Comparison of ENCODE assay signal across 1 cellular context in the genomic region with DNA sequence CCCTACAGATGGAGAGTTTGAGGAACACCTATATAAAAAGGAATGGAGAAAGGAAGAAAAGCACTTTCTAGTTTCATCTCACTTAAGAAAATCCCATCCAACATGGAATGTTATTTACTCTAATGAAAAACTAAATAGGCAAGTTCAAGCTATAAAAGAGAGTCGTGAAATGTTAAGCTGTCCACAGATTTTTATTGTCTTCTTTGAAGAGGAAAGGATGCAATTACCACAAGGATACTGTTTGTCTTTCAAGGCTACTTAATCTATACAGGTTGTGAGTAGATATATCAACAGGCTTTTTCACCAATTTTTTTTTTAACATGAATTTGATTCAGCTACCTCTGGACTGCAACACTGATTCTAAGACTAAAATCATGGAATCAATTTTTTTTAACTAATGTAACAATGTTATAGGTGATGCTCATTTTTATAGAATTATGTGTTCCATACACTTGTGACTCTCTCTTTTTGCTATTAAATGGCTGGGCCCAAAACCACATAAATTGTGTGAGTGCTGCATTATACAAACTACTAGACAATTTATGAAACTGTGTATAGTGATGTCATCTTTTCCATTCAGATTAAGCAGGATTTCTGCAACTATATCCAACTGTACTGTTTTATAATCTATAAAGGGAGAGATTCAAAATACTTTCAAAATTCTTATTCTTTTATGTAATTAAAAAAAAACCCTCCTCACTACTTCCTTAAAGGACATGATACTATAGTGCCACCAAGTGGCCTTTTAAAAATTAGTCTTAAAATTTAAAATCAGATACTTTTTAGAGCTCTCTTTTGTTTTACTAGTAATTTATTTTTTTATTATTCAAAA.
TF ChIP-seq lines count a peak whose summit lies in the region.

No MANE protein-coding gene starts in this region.

TF ChIP-seq in HCT116, 20 proteins besides CTCF, POLR2A, EP300 and RAD21 (continued from another document):
- TF ChIP-seq, protein P1, sequence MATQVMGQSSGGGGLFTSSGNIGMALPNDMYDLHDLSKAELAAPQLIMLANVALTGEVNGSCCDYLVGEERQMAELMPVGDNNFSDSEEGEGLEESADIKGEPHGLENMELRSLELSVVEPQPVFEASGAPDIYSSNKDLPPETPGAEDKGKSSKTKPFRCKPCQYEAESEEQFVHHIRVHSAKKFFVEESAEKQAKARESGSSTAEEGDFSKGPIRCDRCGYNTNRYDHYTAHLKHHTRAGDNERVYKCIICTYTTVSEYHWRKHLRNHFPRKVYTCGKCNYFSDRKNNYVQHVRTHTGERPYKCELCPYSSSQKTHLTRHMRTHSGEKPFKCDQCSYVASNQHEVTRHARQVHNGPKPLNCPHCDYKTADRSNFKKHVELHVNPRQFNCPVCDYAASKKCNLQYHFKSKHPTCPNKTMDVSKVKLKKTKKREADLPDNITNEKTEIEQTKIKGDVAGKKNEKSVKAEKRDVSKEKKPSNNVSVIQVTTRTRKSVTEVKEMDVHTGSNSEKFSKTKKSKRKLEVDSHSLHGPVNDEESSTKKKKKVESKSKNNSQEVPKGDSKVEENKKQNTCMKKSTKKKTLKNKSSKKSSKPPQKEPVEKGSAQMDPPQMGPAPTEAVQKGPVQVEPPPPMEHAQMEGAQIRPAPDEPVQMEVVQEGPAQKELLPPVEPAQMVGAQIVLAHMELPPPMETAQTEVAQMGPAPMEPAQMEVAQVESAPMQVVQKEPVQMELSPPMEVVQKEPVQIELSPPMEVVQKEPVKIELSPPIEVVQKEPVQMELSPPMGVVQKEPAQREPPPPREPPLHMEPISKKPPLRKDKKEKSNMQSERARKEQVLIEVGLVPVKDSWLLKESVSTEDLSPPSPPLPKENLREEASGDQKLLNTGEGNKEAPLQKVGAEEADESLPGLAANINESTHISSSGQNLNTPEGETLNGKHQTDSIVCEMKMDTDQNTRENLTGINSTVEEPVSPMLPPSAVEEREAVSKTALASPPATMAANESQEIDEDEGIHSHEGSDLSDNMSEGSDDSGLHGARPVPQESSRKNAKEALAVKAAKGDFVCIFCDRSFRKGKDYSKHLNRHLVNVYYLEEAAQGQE (IDR thresholded peaks at IDR 0.05; ENCODE audit: low read depth), result no peak
- TF ChIP-seq ZFX (IDR thresholded peaks at IDR 0.05), result no peak
- TF ChIP-seq YY1 (IDR thresholded peaks at IDR 0.05; ENCODE audit: extremely low read depth, insufficient replicate concordance, low read depth, low read length), result no peak
- TF ChIP-seq POLR2AphosphoS5 (IDR thresholded peaks at IDR 0.05; ENCODE audit: low read depth, low read length), result no peak
- no peak for TF ChIP-seq CBX3 (IDR thresholded peaks at IDR 0.05; ENCODE audit: low read depth)
- no peak for TF ChIP-seq EGR1 (IDR thresholded peaks at IDR 0.05; ENCODE audit: low read depth)
- TF ChIP-seq SP1 (IDR thresholded peaks at IDR 0.05; ENCODE audit: low read depth), result no peak
- TF ChIP-seq EZH2phosphoT487 (IDR thresholded peaks at IDR 0.05; ENCODE audit: borderline replicate concordance), result no peak
- TF ChIP-seq EZH2 (IDR thresholded peaks at IDR 0.05), result no peak
- TF ChIP-seq, protein P2, sequence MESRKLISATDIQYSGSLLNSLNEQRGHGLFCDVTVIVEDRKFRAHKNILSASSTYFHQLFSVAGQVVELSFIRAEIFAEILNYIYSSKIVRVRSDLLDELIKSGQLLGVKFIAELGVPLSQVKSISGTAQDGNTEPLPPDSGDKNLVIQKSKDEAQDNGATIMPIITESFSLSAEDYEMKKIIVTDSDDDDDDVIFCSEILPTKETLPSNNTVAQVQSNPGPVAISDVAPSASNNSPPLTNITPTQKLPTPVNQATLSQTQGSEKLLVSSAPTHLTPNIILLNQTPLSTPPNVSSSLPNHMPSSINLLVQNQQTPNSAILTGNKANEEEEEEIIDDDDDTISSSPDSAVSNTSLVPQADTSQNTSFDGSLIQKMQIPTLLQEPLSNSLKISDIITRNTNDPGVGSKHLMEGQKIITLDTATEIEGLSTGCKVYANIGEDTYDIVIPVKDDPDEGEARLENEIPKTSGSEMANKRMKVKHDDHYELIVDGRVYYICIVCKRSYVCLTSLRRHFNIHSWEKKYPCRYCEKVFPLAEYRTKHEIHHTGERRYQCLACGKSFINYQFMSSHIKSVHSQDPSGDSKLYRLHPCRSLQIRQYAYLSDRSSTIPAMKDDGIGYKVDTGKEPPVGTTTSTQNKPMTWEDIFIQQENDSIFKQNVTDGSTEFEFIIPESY (IDR thresholded peaks at IDR 0.05; ENCODE audit: extremely low read depth, insufficient replicate concordance, low read length), result no peak
- TF ChIP-seq SIN3A (IDR thresholded peaks at IDR 0.05; ENCODE audit: low read depth), result no peak
- TF ChIP-seq JUND (IDR thresholded peaks at IDR 0.05), result no peak
- TF ChIP-seq, protein P3, sequence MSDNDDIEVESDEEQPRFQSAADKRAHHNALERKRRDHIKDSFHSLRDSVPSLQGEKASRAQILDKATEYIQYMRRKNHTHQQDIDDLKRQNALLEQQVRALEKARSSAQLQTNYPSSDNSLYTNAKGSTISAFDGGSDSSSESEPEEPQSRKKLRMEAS (IDR thresholded peaks at IDR 0.05), result no peak
- TF ChIP-seq, protein P4, sequence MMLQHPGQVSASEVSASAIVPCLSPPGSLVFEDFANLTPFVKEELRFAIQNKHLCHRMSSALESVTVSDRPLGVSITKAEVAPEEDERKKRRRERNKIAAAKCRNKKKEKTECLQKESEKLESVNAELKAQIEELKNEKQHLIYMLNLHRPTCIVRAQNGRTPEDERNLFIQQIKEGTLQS (IDR thresholded peaks at IDR 0.05), result no peak
- no peak for TF ChIP-seq ELF1 (IDR thresholded peaks at IDR 0.05; ENCODE audit: borderline replicate concordance, low read depth)
- TF ChIP-seq TCF7L2 (IDR thresholded peaks at IDR 0.05; ENCODE audit: borderline replicate concordance, extremely low read depth, insufficient read depth, insufficient read length), result no peak
